In the genomic region with DNA sequence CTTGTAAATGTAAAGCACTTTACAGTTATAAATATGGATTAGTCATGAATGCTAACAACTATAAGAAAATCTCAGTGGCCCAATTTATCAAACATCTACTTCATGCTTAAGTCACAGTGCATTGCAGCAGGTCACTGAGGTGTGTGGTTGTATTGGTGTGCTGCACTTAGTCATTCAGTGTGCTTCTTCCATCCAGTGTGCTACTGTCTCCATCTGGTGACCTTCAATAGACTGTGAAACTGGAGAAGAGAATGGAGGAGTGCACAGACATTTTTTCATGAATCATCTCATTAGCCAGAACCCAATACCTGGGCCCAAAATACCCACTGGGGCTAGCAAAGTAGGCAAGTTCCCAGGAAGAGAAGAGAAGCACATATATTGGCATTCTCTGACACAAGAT, we compare ENCODE assay signal across 21 cellular contexts.
A peak's percentile ranks its signal among the peaks of the same experiment; 100 is the strongest.
DNase-seq lines count a peak whose midpoint lies in the region; ATAC-seq and TF ChIP-seq lines count a peak whose summit lies in the region.
"Had no signal": no experiment of that assay in that cellular context is flagged by ENCODE, and none has a peak within 500 bp of the region (broad histone marks: within the 10 kb centered on the region; RNA-seq: fewer than 3 reads in every experiment).

No MANE protein-coding gene starts in this region.

- peaks cover 14% of the 10 kb centered on the region for H3K9me3 ChIP-seq in adipocyte (ENCODE audit: control insufficient read depth, low read length)
- H3K9me3 ChIP-seq: colonic mucosa, right lobe of liver, SJSA1 had no signal

- TF ChIP-seq CTCF in AG09319 (IDR thresholded peaks at IDR 0.05; ENCODE audit: low read depth, low read length) = peak; percentile 52

- no peaks in the 10 kb centered on the region for H3K4me1 ChIP-seq in adipocyte (ENCODE audit: control insufficient read depth, insufficient read depth, low read length)
- H3K4me1 ChIP-seq: colonic mucosa, right lobe of liver, SJSA1 had no signal

- DNase-seq in AG09319 (ENCODE audit: extremely low read depth, low read depth) = peak; percentile 40
- peak; percentile 9 for DNase-seq in HCEC 1CT
- DNase-seq in adipocyte (ENCODE audit: low read depth) = peak; percentile 50
- peak; percentile 6 for DNase-seq in glomerular visceral epithelial cell (ENCODE audit: extremely low spot score)
- no peak for DNase-seq in DMS153 treated with DMSO at 0.1 percent for 48 hours (lab: John Stamatoyannopoulos, UW; ENCODE audit: unreplicated experiment)
- DNase-seq in NCI-H748 treated with DMSO at 0.1 percent for 48 hours (lab: John Stamatoyannopoulos, UW) = no peak
- no peak for DNase-seq in medulla oblongata (ENCODE audit: extremely low spot score)
- DNase-seq: activated CD8-positive, alpha-beta memory T cell treated with anti-CD3 and anti-CD28 coated beads, Interleukin-2, amount 10 ng/mL, durations not matched to agents 7 days and 5 days; amygdala; colonic mucosa; kidney; midbrain; NCI-H1417 treated with DMSO at 0.1 percent for 48 hours; NCI-H226; right lobe of liver; T-helper 9 cell had no signal

- no peaks in the 10 kb centered on the region for H3K27me3 ChIP-seq in adipocyte (replicated peaks; ENCODE audit: control insufficient read depth, insufficient read depth, low read length)
- H3K27me3 ChIP-seq: colonic mucosa, right lobe of liver, SJSA1 had no signal

- no peak overlapping the region for H3K9ac ChIP-seq in adipocyte (ENCODE audit: low read length)
- H3K9ac ChIP-seq: KMS-11 had no signal

- no peaks in the 10 kb centered on the region for H3K36me3 ChIP-seq in adipocyte (ENCODE audit: control insufficient read depth, insufficient read depth, low read length, severe bottlenecking)
- H3K36me3 ChIP-seq: colonic mucosa, right lobe of liver, SJSA1 had no signal

- H3K4me3 ChIP-seq in adipocyte (ENCODE audit: low read length) = no peak overlapping the region
- H3K4me3 ChIP-seq: colonic mucosa, GM23338, right lobe of liver, SJSA1 had no signal

- ATAC-seq in GM18861 (IDR thresholded peaks at IDR 0.05; ENCODE audit: unreplicated experiment) = no peak
- ATAC-seq: activated CD4-positive, CD25-positive, alpha-beta regulatory T cell treated with anti-CD3 and anti-CD28 coated beads, Interleukin-2, amount 50 U/mL, for 24 hours; activated CD8-positive, alpha-beta memory T cell treated with anti-CD3 and anti-CD28 coated beads, Interleukin-2, amount 10 ng/mL, durations not matched to agents 7 days and 5 days; GM23338; right lobe of liver had no signal

Comparison
In these comparisons a context has a peak if more than half of its experiments do, and no peak if none do; other contexts are left out.
1. DNase-seq: peak in AG09319 (single experiment), HCEC 1CT (single experiment), adipocyte (single experiment) and glomerular visceral epithelial cell (single experiment); none in DMS153 treated with DMSO at 0.1 percent for 48 hours (single experiment), NCI-H748 treated with DMSO at 0.1 percent for 48 hours (single experiment) and medulla oblongata (single experiment).